22 cellular contexts compared by ENCODE assay signal in genomic region chr1:165619647-165620151, GRCh38.
"Had no signal": no experiment of that assay in that cellular context is flagged by ENCODE, and none has a peak within 500 bp of the region (broad histone marks: within the 10 kb centered on the region; RNA-seq: fewer than 3 reads in every experiment).

No MANE protein-coding gene starts in this region.

- ATAC-seq: foreskin keratinocyte, gastroesophageal sphincter, heart right ventricle, left cardiac atrium, left lung, left ventricle myocardium superior, lower lobe of right lung, mucosa of descending colon had no signal

- H3K36me3 ChIP-seq: esophagus muscularis mucosa, gastroesophageal sphincter, heart right ventricle, left lung, lower lobe of right lung had no signal

- H3K9me3 ChIP-seq: esophagus muscularis mucosa, gastroesophageal sphincter, heart right ventricle, left lung, lower lobe of right lung, mucosa of descending colon had no signal

- DNase-seq: dermis blood vessel endothelial cell; dorsolateral prefrontal cortex; effector CD4-positive, alpha-beta T cell; effector memory CD4-positive, alpha-beta T cell; foreskin keratinocyte; heart right ventricle; hippocampal formation; left cardiac atrium; left lung; left ventricle myocardium superior; lower lobe of right lung; mesenchymal stem cell; mucosa of descending colon; naive B cell had no signal

- H3K4me1 ChIP-seq: esophagus muscularis mucosa, foreskin keratinocyte, gastroesophageal sphincter, heart right ventricle, left lung had no signal

- FAIRE-seq: colon, endothelial cell of umbilical vein, frontal cortex, islet of Langerhans, keratinocyte had no signal

- H3K27ac ChIP-seq: coronary artery, dorsolateral prefrontal cortex, esophagus muscularis mucosa, foreskin keratinocyte, gastroesophageal sphincter, heart right ventricle, left lung, lower lobe of right lung had no signal

- H3K27me3 ChIP-seq: dorsolateral prefrontal cortex, esophagus muscularis mucosa, heart right ventricle had no signal

- H3K4me3 ChIP-seq: coronary artery, dorsolateral prefrontal cortex, esophagus muscularis mucosa, gastroesophageal sphincter, heart right ventricle, left lung, lower lobe of right lung, mucosa of descending colon had no signal
